In genomic region chr12:57744777-57745484, GRCh38 we compare ENCODE assay signal across 1 cellular context.
TF ChIP-seq lines count a peak whose summit lies in the region.

TSPAN31 (plus strand) TSS chr12:57745039; CDS start chr12:57745155, 116 bp downstream.

TF ChIP-seq in K562, 482 proteins besides CTCF, POLR2A, EP300 and RAD21 (continued from another document and continues in another):
- no peak for TF ChIP-seq ZNF407 (IDR thresholded peaks at IDR 0.05; ENCODE audit: low read depth)
- TF ChIP-seq MYC (IDR thresholded peaks at IDR 0.05; ENCODE audit: low read depth, low read length) = no peak; the same call in 1 of the 2 replicates
- TF ChIP-seq MYC (CRISPR knock-in tag; IDR thresholded peaks at IDR 0.05; ENCODE audit: borderline replicate concordance, low read depth) = peak; percentile 60; the same call in 1 of the 2 replicates
- peak; percentile 63 for TF ChIP-seq SP2 (IDR thresholded peaks at IDR 0.05; ENCODE audit: extremely low read depth, low read depth, low read length, poor library complexity, severe bottlenecking)
- 0 out of 2 replicates have a peak, but pooled peaks have one; percentile 21 for TF ChIP-seq CC2D1A (IDR thresholded peaks at IDR 0.05)
- peak; percentile 85 for TF ChIP-seq ASH1L (IDR thresholded peaks at IDR 0.05; ENCODE audit: borderline replicate concordance, low read depth, partially characterized antibody)
- TF ChIP-seq ZSCAN32 (CRISPR knock-in tag; IDR thresholded peaks at IDR 0.05) = peak; percentile 3; the same call in 1 of the 2 replicates
- TF ChIP-seq SMAD4 (CRISPR knock-in tag; conservative IDR thresholded peaks at IDR 0.05) = peak; percentile 9; the same call in 1 of the 2 replicates
- TF ChIP-seq FOXK2 (conservative IDR thresholded peaks at IDR 0.05 in 1 of 2, IDR thresholded peaks at IDR 0.05 in 1 of 2; ENCODE audit: low read depth in 2 of 2) = no peak; a peak in 1 of 4 replicates
- TF ChIP-seq NR2C2 (CRISPR knock-in tag; IDR thresholded peaks at IDR 0.05) = no peak
- peak; percentile 23; the same call in 1 of the 2 replicates for TF ChIP-seq NR2C2 (tag; IDR thresholded peaks at IDR 0.05)
- TF ChIP-seq CXXC5 (CRISPR knock-in tag; IDR thresholded peaks at IDR 0.05) = peak; percentile 57; the same call in 1 of the 2 replicates
- TF ChIP-seq ELF2 (CRISPR knock-in tag; IDR thresholded peaks at IDR 0.05) = 0 out of 2 replicates have a peak, but pooled peaks have one; percentile 22
- TF ChIP-seq ZNF175 (CRISPR knock-in tag; IDR thresholded peaks at IDR 0.05; ENCODE audit: low read depth) = 0 out of 2 replicates have a peak, but pooled peaks have one; percentile 45
- no peak for TF ChIP-seq PTRF (tag; IDR thresholded peaks at IDR 0.05)
- TF ChIP-seq SLC30A9 (CRISPR knock-in tag; IDR thresholded peaks at IDR 0.05) = no peak
- no peak for TF ChIP-seq COPS2 (conservative IDR thresholded peaks at IDR 0.05)
- peak; percentile 5; the same call in 1 of the 2 replicates for TF ChIP-seq ZBTB33 (CRISPR knock-in tag; IDR thresholded peaks at IDR 0.05)
- TF ChIP-seq RBM25 (IDR thresholded peaks at IDR 0.05; ENCODE audit: low read depth, low read length, severe bottlenecking) = peak; percentile 55
- no peak for TF ChIP-seq ZKSCAN1 (IDR thresholded peaks at IDR 0.05; ENCODE audit: low read depth, low read length)
- TF ChIP-seq ZNF316 (IDR thresholded peaks at IDR 0.05) = no peak
- peak in 1 of 2 experiments; percentile 75; a peak in 1 of 4 replicates for TF ChIP-seq MAZ (CRISPR knock-in tag; conservative IDR thresholded peaks at IDR 0.05 in 1 of 2, IDR thresholded peaks at IDR 0.05 in 1 of 2)
- 0 out of 2 replicates have a peak, but pooled peaks have one; percentile 36 for TF ChIP-seq BRD4 (IDR thresholded peaks at IDR 0.05)
- peak; percentile 73; the same call in 1 of the 2 replicates for TF ChIP-seq CREB1 (IDR thresholded peaks at IDR 0.05)
- TF ChIP-seq CREB1 (CRISPR knock-in tag; IDR thresholded peaks at IDR 0.05) = peak; percentile 82
- peak; percentile 70 for TF ChIP-seq POLR2H (tag; IDR thresholded peaks at IDR 0.05; ENCODE audit: low read depth)
- TF ChIP-seq CBX5 (IDR thresholded peaks at IDR 0.05; ENCODE audit: borderline replicate concordance, low read depth) = no peak
- peak; percentile 78 for TF ChIP-seq SP1 (CRISPR knock-in tag; IDR thresholded peaks at IDR 0.05)
- TF ChIP-seq PHTF2 (CRISPR knock-in tag; IDR thresholded peaks at IDR 0.05) = peak; percentile 88; the same call in 1 of the 2 replicates
- TF ChIP-seq PREB (CRISPR knock-in tag; IDR thresholded peaks at IDR 0.05) = no peak
- TF ChIP-seq TBP (optimal IDR thresholded peaks at IDR 0.05; ENCODE audit: low read depth, low read length) = peak; percentile 68
- peak; percentile 62 for TF ChIP-seq ZBTB7A (IDR thresholded peaks at IDR 0.05; ENCODE audit: borderline replicate concordance, control insufficient read depth, low read depth, low read length)
- TF ChIP-seq ATF2 (CRISPR knock-in tag; IDR thresholded peaks at IDR 0.05) = peak; percentile 73; the same call in 1 of the 2 replicates
- peak; percentile 79 for TF ChIP-seq MEIS2 (IDR thresholded peaks at IDR 0.05; ENCODE audit: partially characterized antibody)
- TF ChIP-seq ZMIZ1 (IDR thresholded peaks at IDR 0.05; ENCODE audit: low read depth in 2 of 2, low read length in 2 of 2) = peak in 1 of 2 experiments; percentile 50; a peak in 1 of 4 replicates
- TF ChIP-seq MYNN (IDR thresholded peaks at IDR 0.05) = peak; percentile 16; the same call in 1 of the 2 replicates
- no peak for TF ChIP-seq MYNN (CRISPR knock-in tag; IDR thresholded peaks at IDR 0.05)
- peak; percentile 96 for TF ChIP-seq ZFP91 (CRISPR knock-in tag; IDR thresholded peaks at IDR 0.05)
- peak; percentile 56; the same call in 1 of the 2 replicates for TF ChIP-seq CHD2 (IDR thresholded peaks at IDR 0.05; ENCODE audit: low read depth, low read length)
- peak in 2 of 3 experiments; percentile 43 to 88; a peak in 3 of 6 replicates for TF ChIP-seq ZBTB11 (CRISPR knock-in tag; IDR thresholded peaks at IDR 0.05)
